ENCODE assay signal across 8 cellular contexts in the genomic region with DNA sequence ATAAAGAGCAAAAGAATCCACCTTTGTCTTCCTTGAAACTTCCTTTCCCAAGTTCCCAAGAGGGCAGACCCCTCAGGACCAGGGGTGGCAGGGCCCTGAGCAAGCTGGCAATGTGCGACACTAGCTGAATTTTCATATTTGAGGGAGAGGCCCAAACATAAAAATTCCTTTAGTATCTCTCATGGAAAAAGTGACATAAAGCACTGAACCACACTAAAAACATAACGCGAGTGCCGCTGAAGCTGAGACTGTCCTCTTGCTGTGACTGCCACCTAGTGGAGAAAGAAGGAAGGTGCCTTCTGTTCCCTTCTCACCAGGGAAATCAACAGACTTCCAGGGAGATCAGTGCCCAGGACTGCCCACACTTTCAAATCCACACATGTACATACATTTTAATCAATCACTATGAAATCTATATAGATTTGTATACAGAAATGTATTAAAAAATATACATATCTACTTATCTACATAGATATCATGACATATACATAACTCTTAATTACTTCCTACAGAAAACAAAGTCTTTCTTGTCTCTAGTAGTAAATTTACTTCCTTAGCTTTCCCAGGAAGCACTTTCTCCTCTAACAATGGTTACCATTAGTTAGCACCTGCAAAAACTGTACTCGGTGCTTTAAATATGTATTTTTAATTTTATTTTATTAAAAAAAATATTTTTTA. TPM values are rescaled to one million over a fixed set of nuclear protein-coding genes. Genes with fewer than 3 reads are reported as not detected.
DNase-seq lines count a peak whose midpoint lies in the region; ATAC-seq and TF ChIP-seq lines count a peak whose summit lies in the region.

No MANE protein-coding gene starts in this region.

- no peaks in the 10 kb centered on the region for H3K9me3 ChIP-seq in adrenal gland (replicated peaks in 1 of 3)
- H3K9me3 ChIP-seq in heart right ventricle = no peaks in the 10 kb centered on the region
- no peaks in the 10 kb centered on the region for H3K9me3 ChIP-seq in prostate gland
- H3K9me3 ChIP-seq in upper lobe of right lung = no peaks in the 10 kb centered on the region

- H3K4me3 ChIP-seq in adrenal gland (no peak overlapping the region), heart right ventricle (peak overlapping the region in 3 of 10 donors; percentile 23 to 37 (median 24)), prostate gland (no peak overlapping the region), upper lobe of right lung (no peak overlapping the region)

- ATAC-seq in heart right ventricle = peak; percentile 53 to 86 (median 76)
- peak; percentile 92 for ATAC-seq in upper lobe of right lung

- DNase-seq in AG09319 (ENCODE audit: extremely low read depth, low read depth) = peak; percentile 84
- peak; percentile 87 for DNase-seq in GM20000 (ENCODE audit: low spot score)
- DNase-seq in NCI-H1436 (lab: John Stamatoyannopoulos, UW) = peak; percentile 64
- peak; percentile 33 to 69 (median 51) for DNase-seq in T-helper 1 cell
- peak; percentile 83 to 95 (median 88) for DNase-seq in adrenal gland
- DNase-seq in heart right ventricle = peak in 1 of 2 donors; percentile 91
- peak; percentile 84 for DNase-seq in prostate gland (ENCODE audit: low spot score)
- no peak for DNase-seq in upper lobe of right lung

- H3K4me1 ChIP-seq in adrenal gland (replicated peaks in 1 of 2) (peaks cover 6 to 41% of the 10 kb centered on the region in 2 donors), heart right ventricle (peaks cover 20 to 85% (median 61%) of the 10 kb centered on the region in 9 donors), prostate gland (replicated peaks) (no peaks in the 10 kb centered on the region), upper lobe of right lung (peaks cover 33% of the 10 kb centered on the region)

- H3K36me3 ChIP-seq in adrenal gland (replicated peaks in 1 of 2) (peaks cover 0 to 69% of the 10 kb centered on the region in 2 donors), heart right ventricle (peaks cover 0 to 98% (median 45%) of the 10 kb centered on the region in 9 donors), prostate gland (peaks cover 7 to 9% of the 10 kb centered on the region in 2 donors), upper lobe of right lung (peaks cover 89% of the 10 kb centered on the region)

- H3K27ac ChIP-seq in adrenal gland (peak overlapping the region; percentile 18 to 94 (median 84)), heart right ventricle (peak overlapping the region; percentile 79 to 91 (median 87)), prostate gland (peak overlapping the region; percentile 67 to 71), upper lobe of right lung (peak overlapping the region; percentile 77)

- WGBS in adrenal gland, 4 donors = 4 to 6% (median 5%) methylated on average over 5 of the region's 5 CpGs
- WGBS in heart right ventricle, 2 donors = 6 to 7% methylated on average over 5 of the region's 5 CpGs
- WGBS in prostate gland = 9% methylated on average over 5 of the region's 5 CpGs

- TF ChIP-seq POLR2A in adrenal gland (IDR thresholded peaks at IDR 0.05) = peak; percentile 8 to 31
- no peak for TF ChIP-seq POLR2A in prostate gland (IDR thresholded peaks at IDR 0.05)

- intact Hi-C loops in adrenal gland (cut with DNase I) = loop anchor here (5.0 kb wide), 1 partner anchor 136 kb away; no protein-coding TSS in a partner anchor
- intact Hi-C loops in heart right ventricle (cut with DNase I) = loop anchor here (1.0 to 10.0 kb wide), 25 partner anchors 47 to 291 kb away; a partner anchor contains a TSS
- intact Hi-C loops in prostate gland (cut with DNase I) = loop anchor here (2.0 to 10.0 kb wide), 3 partner anchors 54 to 291 kb away; a partner anchor contains a TSS
- intact Hi-C loops in upper lobe of right lung (cut with DNase I) = loop anchor here (5.0 to 10.0 kb wide), 2 partner anchors 136 to 239 kb away; a partner anchor contains a TSS

- H3K27me3 ChIP-seq in adrenal gland (no peaks in the 10 kb centered on the region), heart right ventricle (no peaks in the 10 kb centered on the region), prostate gland (replicated peaks; ENCODE audit: insufficient read depth) (no peaks in the 10 kb centered on the region), upper lobe of right lung (no peaks in the 10 kb centered on the region)

- peak; percentile 94 for TF ChIP-seq CTCF in AG09319 (IDR thresholded peaks at IDR 0.05; ENCODE audit: low read depth, low read length)
- peak; percentile 66 for TF ChIP-seq CTCF in GM20000 (IDR thresholded peaks at IDR 0.05; ENCODE audit: extremely low read depth, missing control alignments)
- peak; percentile 88 to 100 (median 97) for TF ChIP-seq CTCF in adrenal gland (IDR thresholded peaks at IDR 0.05)
- peak; percentile 92 to 98 (median 96) for TF ChIP-seq CTCF in heart right ventricle (IDR thresholded peaks at IDR 0.05)
- TF ChIP-seq CTCF in prostate gland (IDR thresholded peaks at IDR 0.05) = peak; percentile 85 to 96 (median 95)
- TF ChIP-seq CTCF in upper lobe of right lung (IDR thresholded peaks at IDR 0.05) = peak; percentile 96

RNA-seq across cellular contexts. Expression of a gene that starts 53.8 kb away (rescaled TPM):
- total RNA-seq in adrenal gland (10 to 100 TPM; 12.8 to 40.1 (median 24.9) TPM), heart right ventricle (10 to 100 TPM; 28.4 to 48.7 (median 35.1) TPM), prostate gland (10 to 100 TPM; 11.0 to 37.2 TPM), upper lobe of right lung (46.0 TPM)
- polyA plus RNA-seq in adrenal gland (1 to 10 TPM; 5.3 to 9.4 (median 7.8) TPM), heart right ventricle (1 to 10 TPM; 4.2 to 7.5 TPM)
